1 cellular context compared by ENCODE assay signal in the genomic region with DNA sequence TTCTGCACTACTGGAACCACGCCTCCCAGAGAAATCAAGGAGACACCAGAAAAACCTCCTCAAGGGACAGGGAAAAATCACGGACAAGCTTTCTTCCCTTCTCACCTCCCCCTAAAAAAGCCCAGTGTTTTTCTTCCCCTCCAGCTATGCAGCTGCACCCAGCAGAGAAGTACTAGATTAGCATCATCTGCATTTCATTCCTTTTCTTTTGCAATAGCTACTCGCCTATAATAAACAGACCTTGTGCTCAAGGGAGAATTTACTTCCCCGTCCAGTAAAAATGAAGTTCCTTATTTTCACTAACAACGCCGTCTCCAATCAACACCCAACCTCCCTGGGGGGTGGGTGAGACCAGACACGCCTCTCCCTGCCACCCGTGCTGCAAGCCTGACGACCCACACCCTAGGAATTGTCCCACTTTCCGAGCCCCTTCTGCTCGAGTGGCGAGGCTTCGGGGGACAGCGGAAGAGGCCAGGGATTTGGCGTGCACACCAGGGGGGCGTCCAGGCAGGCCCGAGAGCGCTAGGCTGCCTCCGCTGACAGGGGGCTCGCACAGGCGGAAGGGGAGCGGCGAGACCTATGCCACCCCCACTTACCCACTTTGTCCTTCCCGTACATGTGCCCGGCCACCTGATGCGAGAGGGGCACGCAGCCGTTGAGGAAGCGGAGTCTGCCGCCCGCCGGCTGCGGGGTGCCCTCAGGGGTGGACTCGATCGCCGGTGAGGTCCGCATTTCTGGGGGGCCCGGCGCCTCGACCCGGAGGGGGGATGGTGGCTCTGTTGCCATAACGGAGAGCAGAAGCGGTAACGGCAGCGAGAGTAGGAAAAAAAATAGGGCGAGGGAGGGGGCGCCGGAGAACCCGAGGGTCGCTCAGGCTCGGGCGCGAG.
TF ChIP-seq lines count a peak whose summit lies in the region.

No MANE protein-coding gene starts in this region.

TF ChIP-seq in HepG2, 621 proteins besides CTCF, POLR2A, EP300 and RAD21 (continued from another document and continues in another):
- TF ChIP-seq ZNF30 (CRISPR knock-in tag; IDR thresholded peaks at IDR 0.05) (no peak), FOXO4 (CRISPR knock-in tag; conservative IDR thresholded peaks at IDR 0.05) (no peak), ZNF788 (CRISPR knock-in tag; IDR thresholded peaks at IDR 0.05; ENCODE audit: borderline replicate concordance) (peak; percentile 44; the same call in 1 of the 2 replicates), ZNF749 (CRISPR knock-in tag; IDR thresholded peaks at IDR 0.05; ENCODE audit: borderline replicate concordance) (0 out of 2 replicates have a peak, but pooled peaks have one; percentile 15), ZNF333 (CRISPR knock-in tag; IDR thresholded peaks at IDR 0.05; ENCODE audit: borderline replicate concordance) (no peak), GATAD2A (CRISPR knock-in tag; IDR thresholded peaks at IDR 0.05) (no peak), MTF1 (CRISPR knock-in tag; IDR thresholded peaks at IDR 0.05) (0 out of 2 replicates have a peak, but pooled peaks have one; percentile 10), REPIN1 (CRISPR knock-in tag; IDR thresholded peaks at IDR 0.05; ENCODE audit: borderline replicate concordance, low read depth) (no peak), CREM (IDR thresholded peaks at IDR 0.05) (no peak), CREM (CRISPR knock-in tag; IDR thresholded peaks at IDR 0.05) (no peak), ZFP41 (CRISPR knock-in tag; IDR thresholded peaks at IDR 0.05; ENCODE audit: borderline replicate concordance) (no peak), SALL1 (CRISPR knock-in tag; IDR thresholded peaks at IDR 0.05) (peak; percentile 63), ZFP91 (CRISPR knock-in tag; IDR thresholded peaks at IDR 0.05; ENCODE audit: borderline replicate concordance) (peak; percentile 27; the same call in 1 of the 2 replicates), PAX8 (CRISPR knock-in tag; IDR thresholded peaks at IDR 0.05; ENCODE audit: borderline replicate concordance) (0 out of 2 replicates have a peak, but pooled peaks have one; percentile 62), PHF20 (CRISPR knock-in tag; IDR thresholded peaks at IDR 0.05) (peak; percentile 21; the same call in 1 of the 2 replicates), RCOR2 (CRISPR knock-in tag; IDR thresholded peaks at IDR 0.05) (no peak), ZNF362 (CRISPR knock-in tag; IDR thresholded peaks at IDR 0.05; ENCODE audit: borderline replicate concordance) (peak; percentile 48; the same call in 1 of the 2 replicates), TOE1 (CRISPR knock-in tag; IDR thresholded peaks at IDR 0.05) (no peak), ZNF770 (CRISPR knock-in tag; IDR thresholded peaks at IDR 0.05) (no peak), ZNF570 (CRISPR knock-in tag; IDR thresholded peaks at IDR 0.05; ENCODE audit: borderline replicate concordance) (0 out of 2 replicates have a peak, but pooled peaks have one; percentile 38), MEF2D (CRISPR knock-in tag; IDR thresholded peaks at IDR 0.05) (no peak), LRRFIP1 (CRISPR knock-in tag; conservative IDR thresholded peaks at IDR 0.05) (no peak), ZNF280D (CRISPR knock-in tag; IDR thresholded peaks at IDR 0.05) (no peak)
- TF ChIP-seq, protein P1, sequence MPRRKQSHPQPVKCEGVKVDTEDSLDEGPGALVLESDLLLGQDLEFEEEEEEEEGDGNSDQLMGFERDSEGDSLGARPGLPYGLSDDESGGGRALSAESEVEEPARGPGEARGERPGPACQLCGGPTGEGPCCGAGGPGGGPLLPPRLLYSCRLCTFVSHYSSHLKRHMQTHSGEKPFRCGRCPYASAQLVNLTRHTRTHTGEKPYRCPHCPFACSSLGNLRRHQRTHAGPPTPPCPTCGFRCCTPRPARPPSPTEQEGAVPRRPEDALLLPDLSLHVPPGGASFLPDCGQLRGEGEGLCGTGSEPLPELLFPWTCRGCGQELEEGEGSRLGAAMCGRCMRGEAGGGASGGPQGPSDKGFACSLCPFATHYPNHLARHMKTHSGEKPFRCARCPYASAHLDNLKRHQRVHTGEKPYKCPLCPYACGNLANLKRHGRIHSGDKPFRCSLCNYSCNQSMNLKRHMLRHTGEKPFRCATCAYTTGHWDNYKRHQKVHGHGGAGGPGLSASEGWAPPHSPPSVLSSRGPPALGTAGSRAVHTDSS (CRISPR knock-in tag; conservative IDR thresholded peaks at IDR 0.05) = no peak
- TF ChIP-seq, protein P2, sequence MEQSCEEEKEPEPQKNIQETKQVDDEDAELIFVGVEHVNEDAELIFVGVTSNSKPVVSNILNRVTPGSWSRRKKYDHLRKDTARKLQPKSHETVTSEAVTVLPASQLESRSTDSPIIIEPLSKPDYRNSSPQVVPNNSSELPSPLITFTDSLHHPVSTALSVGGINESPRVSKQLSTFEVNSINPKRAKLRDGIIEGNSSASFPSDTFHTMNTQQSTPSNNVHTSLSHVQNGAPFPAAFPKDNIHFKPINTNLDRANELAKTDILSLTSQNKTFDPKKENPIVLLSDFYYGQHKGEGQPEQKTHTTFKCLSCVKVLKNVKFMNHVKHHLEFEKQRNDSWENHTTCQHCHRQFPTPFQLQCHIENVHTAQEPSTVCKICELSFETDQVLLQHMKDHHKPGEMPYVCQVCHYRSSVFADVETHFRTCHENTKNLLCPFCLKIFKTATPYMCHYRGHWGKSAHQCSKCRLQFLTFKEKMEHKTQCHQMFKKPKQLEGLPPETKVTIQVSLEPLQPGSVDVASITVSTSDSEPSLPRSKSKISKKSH (CRISPR knock-in tag; IDR thresholded peaks at IDR 0.05; ENCODE audit: borderline replicate concordance) = peak; percentile 85; the same call in 1 of the 2 replicates
- TF ChIP-seq, protein P3, sequence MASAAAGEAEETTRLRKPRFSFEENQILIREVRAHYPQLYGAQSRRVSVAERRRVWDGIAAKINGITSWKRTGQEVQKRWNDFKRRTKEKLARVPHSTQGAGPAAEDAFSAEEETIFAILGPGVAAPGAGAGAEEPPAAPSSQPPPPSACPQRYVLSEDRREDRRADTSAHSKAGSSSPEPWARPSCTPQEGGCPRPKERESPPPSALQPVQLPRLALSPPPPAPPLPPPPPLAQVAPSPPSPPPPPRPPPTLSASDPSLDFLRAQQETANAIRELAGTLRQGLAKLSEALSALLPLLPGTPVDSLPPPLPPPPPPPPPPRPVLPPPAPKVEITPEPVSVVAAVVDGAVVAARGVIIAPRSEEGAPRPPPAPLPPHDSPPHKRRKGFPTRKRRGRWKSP (CRISPR knock-in tag; IDR thresholded peaks at IDR 0.05) = 0 out of 2 replicates have a peak, but pooled peaks have one; percentile 34
- TF ChIP-seq, protein P4, sequence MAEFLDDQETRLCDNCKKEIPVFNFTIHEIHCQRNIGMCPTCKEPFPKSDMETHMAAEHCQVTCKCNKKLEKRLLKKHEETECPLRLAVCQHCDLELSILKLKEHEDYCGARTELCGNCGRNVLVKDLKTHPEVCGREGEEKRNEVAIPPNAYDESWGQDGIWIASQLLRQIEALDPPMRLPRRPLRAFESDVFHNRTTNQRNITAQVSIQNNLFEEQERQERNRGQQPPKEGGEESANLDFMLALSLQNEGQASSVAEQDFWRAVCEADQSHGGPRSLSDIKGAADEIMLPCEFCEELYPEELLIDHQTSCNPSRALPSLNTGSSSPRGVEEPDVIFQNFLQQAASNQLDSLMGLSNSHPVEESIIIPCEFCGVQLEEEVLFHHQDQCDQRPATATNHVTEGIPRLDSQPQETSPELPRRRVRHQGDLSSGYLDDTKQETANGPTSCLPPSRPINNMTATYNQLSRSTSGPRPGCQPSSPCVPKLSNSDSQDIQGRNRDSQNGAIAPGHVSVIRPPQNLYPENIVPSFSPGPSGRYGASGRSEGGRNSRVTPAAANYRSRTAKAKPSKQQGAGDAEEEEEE (CRISPR knock-in tag; IDR thresholded peaks at IDR 0.05; ENCODE audit: borderline replicate concordance) = no peak
- TF ChIP-seq, protein P5, sequence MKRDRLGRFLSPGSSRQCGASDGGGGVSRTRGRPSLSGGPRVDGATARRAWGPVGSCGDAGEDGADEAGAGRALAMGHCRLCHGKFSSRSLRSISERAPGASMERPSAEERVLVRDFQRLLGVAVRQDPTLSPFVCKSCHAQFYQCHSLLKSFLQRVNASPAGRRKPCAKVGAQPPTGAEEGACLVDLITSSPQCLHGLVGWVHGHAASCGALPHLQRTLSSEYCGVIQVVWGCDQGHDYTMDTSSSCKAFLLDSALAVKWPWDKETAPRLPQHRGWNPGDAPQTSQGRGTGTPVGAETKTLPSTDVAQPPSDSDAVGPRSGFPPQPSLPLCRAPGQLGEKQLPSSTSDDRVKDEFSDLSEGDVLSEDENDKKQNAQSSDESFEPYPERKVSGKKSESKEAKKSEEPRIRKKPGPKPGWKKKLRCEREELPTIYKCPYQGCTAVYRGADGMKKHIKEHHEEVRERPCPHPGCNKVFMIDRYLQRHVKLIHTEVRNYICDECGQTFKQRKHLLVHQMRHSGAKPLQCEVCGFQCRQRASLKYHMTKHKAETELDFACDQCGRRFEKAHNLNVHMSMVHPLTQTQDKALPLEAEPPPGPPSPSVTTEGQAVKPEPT (CRISPR knock-in tag; IDR thresholded peaks at IDR 0.05; ENCODE audit: low read depth) = peak; percentile 48; the same call in 1 of the 2 replicates
